ENCODE assay signal across 1 cellular context in the genomic region with DNA sequence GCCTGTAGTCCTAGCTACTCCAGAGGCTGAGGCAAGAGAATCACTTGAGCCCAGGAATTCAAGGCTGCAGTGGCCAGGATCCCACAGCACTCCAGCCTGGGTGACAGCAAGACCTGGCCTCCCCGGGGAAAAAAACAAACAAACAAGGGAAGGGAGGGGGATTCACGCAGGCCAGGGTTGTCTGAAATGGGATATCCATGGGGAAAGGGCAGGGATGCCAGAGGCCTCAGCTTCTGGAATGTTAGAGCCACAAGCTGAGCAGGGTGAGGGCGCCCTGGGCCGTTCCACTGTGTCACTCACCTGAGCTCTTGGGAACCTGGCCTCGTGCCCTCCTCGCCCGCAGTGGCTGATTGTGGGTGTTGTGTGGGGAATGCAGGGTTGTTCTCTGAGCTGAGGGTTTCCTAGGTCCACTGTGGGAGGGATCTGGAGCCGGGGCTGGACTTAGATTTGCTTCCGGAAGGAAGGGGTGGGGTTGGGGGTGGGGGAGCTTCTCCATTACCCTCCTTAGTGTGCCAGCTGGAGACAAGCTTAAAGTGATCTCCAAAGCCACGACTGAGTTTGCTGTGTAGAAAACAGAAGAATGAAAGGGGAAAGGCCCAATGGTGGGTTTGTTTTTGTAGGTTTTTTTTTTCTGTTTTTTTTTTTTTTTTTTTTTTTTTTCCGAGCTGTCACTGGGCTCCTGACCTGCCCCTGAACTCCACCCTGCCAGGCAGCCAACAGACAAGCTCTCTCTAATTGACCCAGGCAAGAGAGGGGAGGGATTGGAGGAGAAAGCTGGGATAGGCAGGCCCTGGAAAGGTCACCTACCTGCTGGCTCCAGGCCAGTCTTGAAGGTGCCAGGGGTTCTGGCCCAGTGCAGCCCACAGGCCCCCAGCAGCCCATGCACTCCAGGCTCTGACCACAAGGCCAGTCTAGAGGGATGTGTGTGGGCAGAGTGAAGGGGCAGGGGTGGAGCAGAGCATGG.
TF ChIP-seq lines count a peak whose summit lies in the region.

A gene (minus strand): TSS at position 414 of the 964 bp plus-strand sequence. CDS start 1,189 bp downstream, outside the sequence.

TF ChIP-seq in HepG2, 621 proteins besides CTCF, POLR2A, EP300 and RAD21 (continued from another document and continues in another):
- no peak for TF ChIP-seq SKI (IDR thresholded peaks at IDR 0.05; ENCODE audit: partially characterized antibody)
- TF ChIP-seq FOXA1 (IDR thresholded peaks at IDR 0.05): no peak
- 0 out of 2 replicates have a peak, but pooled peaks have one; percentile 15 for TF ChIP-seq FOXA1 (CRISPR knock-in tag; IDR thresholded peaks at IDR 0.05)
- no peak; the same call in 1 of the 2 replicates for TF ChIP-seq NFKB2 (CRISPR knock-in tag; IDR thresholded peaks at IDR 0.05; ENCODE audit: borderline replicate concordance)
- no peak for TF ChIP-seq HNRNPLL (IDR thresholded peaks at IDR 0.05; ENCODE audit: low read depth, low read length, poor library complexity, severe bottlenecking)
- no peak for TF ChIP-seq NKX3-1 (CRISPR knock-in tag; IDR thresholded peaks at IDR 0.05)
- TF ChIP-seq, protein P1, sequence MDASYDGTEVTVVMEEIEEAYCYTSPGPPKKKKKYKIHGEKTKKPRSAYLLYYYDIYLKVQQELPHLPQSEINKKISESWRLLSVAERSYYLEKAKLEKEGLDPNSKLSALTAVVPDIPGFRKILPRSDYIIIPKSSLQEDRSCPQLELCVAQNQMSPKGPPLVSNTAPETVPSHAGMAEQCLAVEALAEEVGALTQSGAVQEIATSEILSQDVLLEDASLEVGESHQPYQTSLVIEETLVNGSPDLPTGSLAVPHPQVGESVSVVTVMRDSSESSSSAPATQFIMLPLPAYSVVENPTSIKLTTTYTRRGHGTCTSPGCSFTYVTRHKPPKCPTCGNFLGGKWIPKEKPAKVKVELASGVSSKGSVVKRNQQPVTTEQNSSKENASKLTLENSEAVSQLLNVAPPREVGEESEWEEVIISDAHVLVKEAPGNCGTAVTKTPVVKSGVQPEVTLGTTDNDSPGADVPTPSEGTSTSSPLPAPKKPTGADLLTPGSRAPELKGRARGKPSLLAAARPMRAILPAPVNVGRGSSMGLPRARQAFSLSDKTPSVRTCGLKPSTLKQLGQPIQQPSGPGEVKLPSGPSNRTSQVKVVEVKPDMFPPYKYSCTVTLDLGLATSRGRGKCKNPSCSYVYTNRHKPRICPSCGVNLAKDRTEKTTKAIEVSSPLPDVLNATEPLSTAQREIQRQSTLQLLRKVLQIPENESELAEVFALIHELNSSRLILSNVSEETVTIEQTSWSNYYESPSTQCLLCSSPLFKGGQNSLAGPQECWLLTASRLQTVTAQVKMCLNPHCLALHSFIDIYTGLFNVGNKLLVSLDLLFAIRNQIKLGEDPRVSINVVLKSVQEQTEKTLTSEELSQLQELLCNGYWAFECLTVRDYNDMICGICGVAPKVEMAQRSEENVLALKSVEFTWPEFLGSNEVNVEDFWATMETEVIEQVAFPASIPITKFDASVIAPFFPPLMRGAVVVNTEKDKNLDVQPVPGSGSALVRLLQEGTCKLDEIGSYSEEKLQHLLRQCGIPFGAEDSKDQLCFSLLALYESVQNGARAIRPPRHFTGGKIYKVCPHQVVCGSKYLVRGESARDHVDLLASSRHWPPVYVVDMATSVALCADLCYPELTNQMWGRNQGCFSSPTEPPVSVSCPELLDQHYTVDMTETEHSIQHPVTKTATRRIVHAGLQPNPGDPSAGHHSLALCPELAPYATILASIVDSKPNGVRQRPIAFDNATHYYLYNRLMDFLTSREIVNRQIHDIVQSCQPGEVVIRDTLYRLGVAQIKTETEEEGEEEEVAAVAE (CRISPR knock-in tag; IDR thresholded peaks at IDR 0.05; ENCODE audit: borderline replicate concordance): peak; percentile 66
- TF ChIP-seq PCBP1 (IDR thresholded peaks at IDR 0.05; ENCODE audit: borderline replicate concordance, low read depth, low read length): 0 out of 2 replicates have a peak, but pooled peaks have one; percentile 53
- TF ChIP-seq, protein P2, sequence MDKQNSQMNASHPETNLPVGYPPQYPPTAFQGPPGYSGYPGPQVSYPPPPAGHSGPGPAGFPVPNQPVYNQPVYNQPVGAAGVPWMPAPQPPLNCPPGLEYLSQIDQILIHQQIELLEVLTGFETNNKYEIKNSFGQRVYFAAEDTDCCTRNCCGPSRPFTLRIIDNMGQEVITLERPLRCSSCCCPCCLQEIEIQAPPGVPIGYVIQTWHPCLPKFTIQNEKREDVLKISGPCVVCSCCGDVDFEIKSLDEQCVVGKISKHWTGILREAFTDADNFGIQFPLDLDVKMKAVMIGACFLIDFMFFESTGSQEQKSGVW (CRISPR knock-in tag; IDR thresholded peaks at IDR 0.05; ENCODE audit: borderline replicate concordance): no peak
- no peak for TF ChIP-seq RFX5 (IDR thresholded peaks at IDR 0.05; ENCODE audit: low read depth, low read length)
- TF ChIP-seq NAIF1 (CRISPR knock-in tag; IDR thresholded peaks at IDR 0.05; ENCODE audit: borderline replicate concordance): no peak; the same call in 1 of the 2 replicates
- TF ChIP-seq NPAS2 (CRISPR knock-in tag; IDR thresholded peaks at IDR 0.05; ENCODE audit: borderline replicate concordance): no peak
- TF ChIP-seq ZNF562 (CRISPR knock-in tag; IDR thresholded peaks at IDR 0.05; ENCODE audit: borderline replicate concordance): no peak
- TF ChIP-seq, protein P3, sequence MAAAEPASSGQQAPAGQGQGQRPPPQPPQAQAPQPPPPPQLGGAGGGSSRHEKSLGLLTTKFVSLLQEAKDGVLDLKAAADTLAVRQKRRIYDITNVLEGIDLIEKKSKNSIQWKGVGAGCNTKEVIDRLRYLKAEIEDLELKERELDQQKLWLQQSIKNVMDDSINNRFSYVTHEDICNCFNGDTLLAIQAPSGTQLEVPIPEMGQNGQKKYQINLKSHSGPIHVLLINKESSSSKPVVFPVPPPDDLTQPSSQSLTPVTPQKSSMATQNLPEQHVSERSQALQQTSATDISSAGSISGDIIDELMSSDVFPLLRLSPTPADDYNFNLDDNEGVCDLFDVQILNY (CRISPR knock-in tag; conservative IDR thresholded peaks at IDR 0.05): 0 out of 2 replicates have a peak, but pooled peaks have one; percentile 30
- TF ChIP-seq, protein P4, sequence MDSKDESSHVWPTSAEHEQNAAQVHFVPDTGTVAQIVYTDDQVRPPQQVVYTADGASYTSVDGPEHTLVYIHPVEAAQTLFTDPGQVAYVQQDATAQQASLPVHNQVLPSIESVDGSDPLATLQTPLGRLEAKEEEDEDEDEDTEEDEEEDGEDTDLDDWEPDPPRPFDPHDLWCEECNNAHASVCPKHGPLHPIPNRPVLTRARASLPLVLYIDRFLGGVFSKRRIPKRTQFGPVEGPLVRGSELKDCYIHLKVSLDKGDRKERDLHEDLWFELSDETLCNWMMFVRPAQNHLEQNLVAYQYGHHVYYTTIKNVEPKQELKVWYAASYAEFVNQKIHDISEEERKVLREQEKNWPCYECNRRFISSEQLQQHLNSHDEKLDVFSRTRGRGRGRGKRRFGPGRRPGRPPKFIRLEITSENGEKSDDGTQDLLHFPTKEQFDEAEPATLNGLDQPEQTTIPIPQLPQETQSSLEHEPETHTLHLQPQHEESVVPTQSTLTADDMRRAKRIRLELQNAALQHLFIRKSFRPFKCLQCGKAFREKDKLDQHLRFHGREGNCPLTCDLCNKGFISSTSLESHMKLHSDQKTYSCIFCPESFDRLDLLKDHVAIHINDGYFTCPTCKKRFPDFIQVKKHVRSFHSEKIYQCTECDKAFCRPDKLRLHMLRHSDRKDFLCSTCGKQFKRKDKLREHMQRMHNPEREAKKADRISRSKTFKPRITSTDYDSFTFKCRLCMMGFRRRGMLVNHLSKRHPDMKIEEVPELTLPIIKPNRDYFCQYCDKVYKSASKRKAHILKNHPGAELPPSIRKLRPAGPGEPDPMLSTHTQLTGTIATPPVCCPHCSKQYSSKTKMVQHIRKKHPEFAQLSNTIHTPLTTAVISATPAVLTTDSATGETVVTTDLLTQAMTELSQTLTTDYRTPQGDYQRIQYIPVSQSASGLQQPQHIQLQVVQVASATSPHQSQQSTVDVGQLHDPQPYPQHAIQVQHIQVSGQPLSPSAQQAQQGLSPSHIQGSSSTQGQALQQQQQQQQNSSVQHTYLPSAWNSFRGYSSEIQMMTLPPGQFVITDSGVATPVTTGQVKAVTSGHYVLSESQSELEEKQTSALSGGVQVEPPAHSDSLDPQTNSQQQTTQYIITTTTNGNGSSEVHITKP (CRISPR knock-in tag; IDR thresholded peaks at IDR 0.05; ENCODE audit: low read depth): 0 out of 2 replicates have a peak, but pooled peaks have one; percentile 32
- TF ChIP-seq DR1 (CRISPR knock-in tag; IDR thresholded peaks at IDR 0.05): no peak; the same call in 1 of the 2 replicates
- peak; percentile 45; the same call in 1 of the 2 replicates for TF ChIP-seq ZNF543 (CRISPR knock-in tag; IDR thresholded peaks at IDR 0.05)
- TF ChIP-seq REXO4 (CRISPR knock-in tag; IDR thresholded peaks at IDR 0.05; ENCODE audit: borderline replicate concordance): no peak
- no peak for TF ChIP-seq NFATC3 (CRISPR knock-in tag; IDR thresholded peaks at IDR 0.05)
- TF ChIP-seq PHF5A (CRISPR knock-in tag; IDR thresholded peaks at IDR 0.05; ENCODE audit: low read depth, unreplicated experiment): peak; percentile 89
- TF ChIP-seq ZNF180 (CRISPR knock-in tag; IDR thresholded peaks at IDR 0.05; ENCODE audit: borderline replicate concordance, low read depth): no peak
- TF ChIP-seq, protein P5, sequence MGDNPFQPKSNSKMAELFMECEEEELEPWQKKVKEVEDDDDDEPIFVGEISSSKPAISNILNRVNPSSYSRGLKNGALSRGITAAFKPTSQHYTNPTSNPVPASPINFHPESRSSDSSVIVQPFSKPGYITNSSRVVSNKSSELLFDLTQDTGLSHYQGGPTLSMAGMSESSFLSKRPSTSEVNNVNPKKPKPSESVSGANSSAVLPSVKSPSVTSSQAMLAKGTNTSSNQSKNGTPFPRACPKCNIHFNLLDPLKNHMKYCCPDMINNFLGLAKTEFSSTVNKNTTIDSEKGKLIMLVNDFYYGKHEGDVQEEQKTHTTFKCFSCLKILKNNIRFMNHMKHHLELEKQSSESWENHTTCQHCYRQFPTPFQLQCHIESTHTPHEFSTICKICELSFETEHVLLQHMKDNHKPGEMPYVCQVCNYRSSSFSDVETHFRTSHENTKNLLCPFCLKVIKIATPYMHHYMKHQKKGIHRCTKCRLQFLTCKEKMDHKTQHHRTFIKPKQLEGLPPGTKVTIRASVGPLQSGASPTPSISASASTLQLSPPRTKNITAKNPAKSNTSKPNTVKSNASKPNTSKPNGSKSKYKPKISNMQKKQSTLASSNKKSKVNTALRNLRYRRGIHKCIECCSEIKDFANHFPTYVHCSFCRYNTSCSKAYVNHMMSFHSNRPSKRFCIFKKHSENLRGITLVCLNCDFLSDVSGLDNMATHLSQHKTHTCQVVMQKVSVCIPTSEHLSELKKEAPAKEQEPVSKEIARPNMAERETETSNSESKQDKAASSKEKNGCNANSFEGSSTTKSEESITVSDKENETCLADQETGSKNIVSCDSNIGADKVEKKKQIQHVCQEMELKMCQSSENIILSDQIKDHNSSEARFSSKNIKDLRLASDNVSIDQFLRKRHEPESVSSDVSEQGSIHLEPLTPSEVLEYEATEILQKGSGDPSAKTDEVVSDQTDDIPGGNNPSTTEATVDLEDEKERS (CRISPR knock-in tag; IDR thresholded peaks at IDR 0.05): 0 out of 2 replicates have a peak, but pooled peaks have one; percentile 71
- no peak for TF ChIP-seq ETV6 (CRISPR knock-in tag; conservative IDR thresholded peaks at IDR 0.05)
- TF ChIP-seq, protein P6, sequence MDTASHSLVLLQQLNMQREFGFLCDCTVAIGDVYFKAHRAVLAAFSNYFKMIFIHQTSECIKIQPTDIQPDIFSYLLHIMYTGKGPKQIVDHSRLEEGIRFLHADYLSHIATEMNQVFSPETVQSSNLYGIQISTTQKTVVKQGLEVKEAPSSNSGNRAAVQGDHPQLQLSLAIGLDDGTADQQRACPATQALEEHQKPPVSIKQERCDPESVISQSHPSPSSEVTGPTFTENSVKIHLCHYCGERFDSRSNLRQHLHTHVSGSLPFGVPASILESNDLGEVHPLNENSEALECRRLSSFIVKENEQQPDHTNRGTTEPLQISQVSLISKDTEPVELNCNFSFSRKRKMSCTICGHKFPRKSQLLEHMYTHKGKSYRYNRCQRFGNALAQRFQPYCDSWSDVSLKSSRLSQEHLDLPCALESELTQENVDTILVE (CRISPR knock-in tag; IDR thresholded peaks at IDR 0.05): 0 out of 2 replicates have a peak, but pooled peaks have one; percentile 35
- 0 out of 2 replicates have a peak, but pooled peaks have one; percentile 5 for TF ChIP-seq EED (CRISPR knock-in tag; IDR thresholded peaks at IDR 0.05)
- TF ChIP-seq ARNT (IDR thresholded peaks at IDR 0.05): no peak
- TF ChIP-seq ZNF10 (CRISPR knock-in tag; IDR thresholded peaks at IDR 0.05; ENCODE audit: borderline replicate concordance, low read depth): no peak
- peak; percentile 72 for TF ChIP-seq GABPB1 (CRISPR knock-in tag; IDR thresholded peaks at IDR 0.05)
- no peak for TF ChIP-seq ZNF549 (CRISPR knock-in tag; IDR thresholded peaks at IDR 0.05)
- TF ChIP-seq KLF12 (CRISPR knock-in tag; IDR thresholded peaks at IDR 0.05; ENCODE audit: borderline replicate concordance): no peak
- TF ChIP-seq, protein P7, sequence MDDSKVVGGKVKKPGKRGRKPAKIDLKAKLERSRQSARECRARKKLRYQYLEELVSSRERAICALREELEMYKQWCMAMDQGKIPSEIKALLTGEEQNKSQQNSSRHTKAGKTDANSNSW (CRISPR knock-in tag; IDR thresholded peaks at IDR 0.05; ENCODE audit: borderline replicate concordance): no peak
- no peak for TF ChIP-seq CREB1 (IDR thresholded peaks at IDR 0.05)
- no peak for TF ChIP-seq CREB1 (CRISPR knock-in tag; IDR thresholded peaks at IDR 0.05)
- no peak for TF ChIP-seq XRCC5 (optimal IDR thresholded peaks at IDR 0.05; ENCODE audit: low read length)
- TF ChIP-seq, protein P8, sequence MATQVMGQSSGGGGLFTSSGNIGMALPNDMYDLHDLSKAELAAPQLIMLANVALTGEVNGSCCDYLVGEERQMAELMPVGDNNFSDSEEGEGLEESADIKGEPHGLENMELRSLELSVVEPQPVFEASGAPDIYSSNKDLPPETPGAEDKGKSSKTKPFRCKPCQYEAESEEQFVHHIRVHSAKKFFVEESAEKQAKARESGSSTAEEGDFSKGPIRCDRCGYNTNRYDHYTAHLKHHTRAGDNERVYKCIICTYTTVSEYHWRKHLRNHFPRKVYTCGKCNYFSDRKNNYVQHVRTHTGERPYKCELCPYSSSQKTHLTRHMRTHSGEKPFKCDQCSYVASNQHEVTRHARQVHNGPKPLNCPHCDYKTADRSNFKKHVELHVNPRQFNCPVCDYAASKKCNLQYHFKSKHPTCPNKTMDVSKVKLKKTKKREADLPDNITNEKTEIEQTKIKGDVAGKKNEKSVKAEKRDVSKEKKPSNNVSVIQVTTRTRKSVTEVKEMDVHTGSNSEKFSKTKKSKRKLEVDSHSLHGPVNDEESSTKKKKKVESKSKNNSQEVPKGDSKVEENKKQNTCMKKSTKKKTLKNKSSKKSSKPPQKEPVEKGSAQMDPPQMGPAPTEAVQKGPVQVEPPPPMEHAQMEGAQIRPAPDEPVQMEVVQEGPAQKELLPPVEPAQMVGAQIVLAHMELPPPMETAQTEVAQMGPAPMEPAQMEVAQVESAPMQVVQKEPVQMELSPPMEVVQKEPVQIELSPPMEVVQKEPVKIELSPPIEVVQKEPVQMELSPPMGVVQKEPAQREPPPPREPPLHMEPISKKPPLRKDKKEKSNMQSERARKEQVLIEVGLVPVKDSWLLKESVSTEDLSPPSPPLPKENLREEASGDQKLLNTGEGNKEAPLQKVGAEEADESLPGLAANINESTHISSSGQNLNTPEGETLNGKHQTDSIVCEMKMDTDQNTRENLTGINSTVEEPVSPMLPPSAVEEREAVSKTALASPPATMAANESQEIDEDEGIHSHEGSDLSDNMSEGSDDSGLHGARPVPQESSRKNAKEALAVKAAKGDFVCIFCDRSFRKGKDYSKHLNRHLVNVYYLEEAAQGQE (IDR thresholded peaks at IDR 0.05; ENCODE audit: borderline replicate concordance in 1 of 2, low read depth in 1 of 2, low read length in 2 of 2): no peak
- TF ChIP-seq GPN1 (CRISPR knock-in tag; IDR thresholded peaks at IDR 0.05; ENCODE audit: borderline replicate concordance): no peak
- TF ChIP-seq GLI4 (CRISPR knock-in tag; IDR thresholded peaks at IDR 0.05; ENCODE audit: borderline replicate concordance): no peak
- 0 out of 2 replicates have a peak, but pooled peaks have one; percentile 25 for TF ChIP-seq ZNF788 (CRISPR knock-in tag; IDR thresholded peaks at IDR 0.05; ENCODE audit: borderline replicate concordance)
